Comparison of ENCODE assay signal across 8 cellular contexts in the genomic region with DNA sequence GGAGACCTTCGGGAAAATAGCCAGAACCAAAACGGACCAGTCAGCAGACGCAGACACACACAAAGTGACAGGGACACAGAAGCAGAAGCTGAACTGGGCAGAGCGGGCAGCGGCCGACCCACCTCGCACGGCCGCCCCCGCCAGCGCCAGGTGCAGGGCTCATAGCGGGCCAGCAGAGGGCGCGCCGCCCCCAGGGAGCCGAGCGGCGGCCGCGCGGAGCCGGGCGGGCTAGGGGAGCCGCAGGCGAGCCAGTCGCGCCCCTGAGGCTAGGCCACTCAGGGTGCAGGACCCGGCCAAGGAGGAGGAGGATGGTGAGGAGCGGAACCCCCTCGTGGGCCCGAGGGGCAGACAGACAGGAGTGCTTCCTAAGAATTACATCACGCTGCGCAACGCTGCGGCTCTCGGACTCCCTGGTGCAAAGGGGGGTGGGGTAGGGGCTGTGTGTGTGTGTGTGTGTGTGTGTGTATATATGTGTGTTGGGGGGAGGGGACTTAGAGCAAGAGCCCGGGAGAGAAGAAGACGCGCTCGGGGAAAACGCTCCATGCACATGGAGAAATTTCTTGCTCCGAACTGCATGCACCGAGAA. TPM values are rescaled to one million over a fixed set of nuclear protein-coding genes. Genes with fewer than 3 reads are reported as not detected.
DNase-seq lines count a peak whose midpoint lies in the region; ATAC-seq and TF ChIP-seq lines count a peak whose summit lies in the region.

No MANE protein-coding gene starts in this region.

- intact Hi-C loops in activated B cell treated with CpG ODN at 0.5 μM for 24 hours (cut with micrococcal nuclease) (loop anchor here (1.0 to 10.0 kb wide), 6 partner anchors 62 to 1068 kb away; no protein-coding TSS in a partner anchor), left colon (cut with DNase I, micrococcal nuclease) (loop anchor here (5.0 kb wide), 2 partner anchors 125 to 185 kb away; no protein-coding TSS in a partner anchor)

- POLR2A ChIA-PET in HEK293 (lab: Yijun Ruan, JAX) (interaction anchor here (0.6 to 2.1 kb wide), 12 partner anchors 10 to 957 kb away, joined by 3 to 19 read pairs (median 5); a partner anchor contains a TSS), activated B cell treated with CpG ODN at 0.5 μM for 24 hours (lab: Charles Lee) (no interaction called here)

- H3K27ac Mint-ChIP-seq in activated B cell treated with CpG ODN at 0.5 μM for 24 hours = no peak overlapping the region

- peaks cover 33% of the 10 kb centered on the region for H3K4me1 Mint-ChIP-seq in activated B cell treated with CpG ODN at 0.5 μM for 24 hours

- no peaks in the 10 kb centered on the region for H3K9me3 Mint-ChIP-seq in activated B cell treated with CpG ODN at 0.5 μM for 24 hours

- peak overlapping the region; percentile 74 for H3K4me3 Mint-ChIP-seq in activated B cell treated with CpG ODN at 0.5 μM for 24 hours

- no peaks in the 10 kb centered on the region for H3K9me3 ChIP-seq in HEK293 (ENCODE audit: control insufficient read depth, insufficient read depth, low read depth, low read length)

- ATAC-seq in activated B cell treated with CpG ODN at 0.5 μM for 24 hours (ENCODE audit: low read depth) = peak; percentile 81
- peak; percentile 76 for ATAC-seq in left colon
- ATAC-seq in GM19397 (IDR thresholded peaks at IDR 0.05; ENCODE audit: unreplicated experiment) = no peak

- CTCF ChIA-PET in HEK293 (lab: Yijun Ruan, JAX) = interaction anchor here (0.6 to 6.5 kb wide), 48 partner anchors 9 to 190 kb away, joined by 3 to 173 read pairs (median 4); no protein-coding TSS in a partner anchor
- CTCF ChIA-PET in activated B cell treated with CpG ODN at 0.5 μM for 24 hours (lab: Charles Lee) = interaction anchor here (1.1 to 3.9 kb wide), 4 partner anchors 123 to 194 kb away, joined by 3 to 26 read pairs (median 12); no protein-coding TSS in a partner anchor

- no peaks in the 10 kb centered on the region for H3K36me3 ChIP-seq in HEK293 (ENCODE audit: control insufficient read depth in 2 of 2, insufficient read depth in 1 of 2, low read length in 2 of 2)

- DNase-seq in ELR (ENCODE audit: low read depth) (peak; percentile 76), NCI-H128 (lab: John Stamatoyannopoulos, UW; ENCODE audit: unreplicated experiment) (peak; percentile 13), activated B cell treated with CpG ODN at 0.5 μM for 24 hours (peak; percentile 75), cerebellar cortex (ENCODE audit: low spot score) (peak; percentile 37), left colon (peak in 1 of 2 donors; percentile 53)
- DNase-seq in stimulated activated CD4-positive, alpha-beta T cell treated with anti-CD3 and anti-CD28 coated beads, Interleukin-1b, Interleukin-23, amount 100 ng/mL, for 24 hours (ENCODE audit: low read depth in 4 of 4, low spot score in 1 of 4) = peak in 3 of 4 experiments; percentile 47 to 60 (median 58)

- H3K27me3 Mint-ChIP-seq in activated B cell treated with CpG ODN at 0.5 μM for 24 hours = peaks cover 49% of the 10 kb centered on the region

- H3K27ac ChIP-seq in HEK293 (ENCODE audit: extremely low read depth, low read depth, low read length) = peak overlapping the region; percentile 63

- H3K4me1 ChIP-seq in HEK293 (ENCODE audit: control insufficient read depth, insufficient read depth, low read length) = peaks cover 12% of the 10 kb centered on the region

- TF ChIP-seq CTCF in HEK293 (tag by site-specific recombination; IDR thresholded peaks at IDR 0.05) (no peak; the same call in 1 of the 2 replicates), activated B cell treated with CpG ODN at 0.5 μM for 24 hours (IDR thresholded peaks at IDR 0.05) (no peak)

- no peaks in the 10 kb centered on the region for H3K36me3 Mint-ChIP-seq in activated B cell treated with CpG ODN at 0.5 μM for 24 hours (ENCODE audit: low read depth)

- peak overlapping the region; percentile 49 for H3K4me3 ChIP-seq in HEK293 (ENCODE audit: low read depth, low read length)

TF ChIP-seq in HEK293, 187 proteins besides CTCF, POLR2A, EP300 and RAD21 (continues in another document):
- TF ChIP-seq, protein P1, sequence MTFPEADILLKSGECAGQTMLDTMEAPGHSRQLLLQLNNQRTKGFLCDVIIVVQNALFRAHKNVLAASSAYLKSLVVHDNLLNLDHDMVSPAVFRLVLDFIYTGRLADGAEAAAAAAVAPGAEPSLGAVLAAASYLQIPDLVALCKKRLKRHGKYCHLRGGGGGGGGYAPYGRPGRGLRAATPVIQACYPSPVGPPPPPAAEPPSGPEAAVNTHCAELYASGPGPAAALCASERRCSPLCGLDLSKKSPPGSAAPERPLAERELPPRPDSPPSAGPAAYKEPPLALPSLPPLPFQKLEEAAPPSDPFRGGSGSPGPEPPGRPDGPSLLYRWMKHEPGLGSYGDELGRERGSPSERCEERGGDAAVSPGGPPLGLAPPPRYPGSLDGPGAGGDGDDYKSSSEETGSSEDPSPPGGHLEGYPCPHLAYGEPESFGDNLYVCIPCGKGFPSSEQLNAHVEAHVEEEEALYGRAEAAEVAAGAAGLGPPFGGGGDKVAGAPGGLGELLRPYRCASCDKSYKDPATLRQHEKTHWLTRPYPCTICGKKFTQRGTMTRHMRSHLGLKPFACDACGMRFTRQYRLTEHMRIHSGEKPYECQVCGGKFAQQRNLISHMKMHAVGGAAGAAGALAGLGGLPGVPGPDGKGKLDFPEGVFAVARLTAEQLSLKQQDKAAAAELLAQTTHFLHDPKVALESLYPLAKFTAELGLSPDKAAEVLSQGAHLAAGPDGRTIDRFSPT (tag by site-specific recombination; IDR thresholded peaks at IDR 0.05) = peak; percentile 76
- TF ChIP-seq, protein P2, sequence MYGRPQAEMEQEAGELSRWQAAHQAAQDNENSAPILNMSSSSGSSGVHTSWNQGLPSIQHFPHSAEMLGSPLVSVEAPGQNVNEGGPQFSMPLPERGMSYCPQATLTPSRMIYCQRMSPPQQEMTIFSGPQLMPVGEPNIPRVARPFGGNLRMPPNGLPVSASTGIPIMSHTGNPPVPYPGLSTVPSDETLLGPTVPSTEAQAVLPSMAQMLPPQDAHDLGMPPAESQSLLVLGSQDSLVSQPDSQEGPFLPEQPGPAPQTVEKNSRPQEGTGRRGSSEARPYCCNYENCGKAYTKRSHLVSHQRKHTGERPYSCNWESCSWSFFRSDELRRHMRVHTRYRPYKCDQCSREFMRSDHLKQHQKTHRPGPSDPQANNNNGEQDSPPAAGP (tag by site-specific recombination; IDR thresholded peaks at IDR 0.05) = 0 out of 2 replicates have a peak, but pooled peaks have one; percentile 53
- TF ChIP-seq ZNF184 (tag by site-specific recombination; IDR thresholded peaks at IDR 0.05) (no peak; the same call in 1 of the 2 replicates), ZNF549 (tag by site-specific recombination; IDR thresholded peaks at IDR 0.05) (no peak), ZNF596 (tag by site-specific recombination; IDR thresholded peaks at IDR 0.05) (0 out of 2 replicates have a peak, but pooled peaks have one; percentile 11), ZNF416 (tag by site-specific recombination; IDR thresholded peaks at IDR 0.05) (no peak), ZNF624 (tag by site-specific recombination; IDR thresholded peaks at IDR 0.05) (no peak), KLF1 (tag by site-specific recombination; IDR thresholded peaks at IDR 0.05) (peak; percentile 66), ZNF654 (tag by site-specific recombination; IDR thresholded peaks at IDR 0.05; ENCODE audit: low read depth) (peak; percentile 32), ZSCAN16 (tag by site-specific recombination; IDR thresholded peaks at IDR 0.05) (no peak), ZBTB8A (tag by site-specific recombination; IDR thresholded peaks at IDR 0.05) (peak; percentile 74), ZNF133 (tag by site-specific recombination; IDR thresholded peaks at IDR 0.05) (no peak)
- TF ChIP-seq, protein P3, sequence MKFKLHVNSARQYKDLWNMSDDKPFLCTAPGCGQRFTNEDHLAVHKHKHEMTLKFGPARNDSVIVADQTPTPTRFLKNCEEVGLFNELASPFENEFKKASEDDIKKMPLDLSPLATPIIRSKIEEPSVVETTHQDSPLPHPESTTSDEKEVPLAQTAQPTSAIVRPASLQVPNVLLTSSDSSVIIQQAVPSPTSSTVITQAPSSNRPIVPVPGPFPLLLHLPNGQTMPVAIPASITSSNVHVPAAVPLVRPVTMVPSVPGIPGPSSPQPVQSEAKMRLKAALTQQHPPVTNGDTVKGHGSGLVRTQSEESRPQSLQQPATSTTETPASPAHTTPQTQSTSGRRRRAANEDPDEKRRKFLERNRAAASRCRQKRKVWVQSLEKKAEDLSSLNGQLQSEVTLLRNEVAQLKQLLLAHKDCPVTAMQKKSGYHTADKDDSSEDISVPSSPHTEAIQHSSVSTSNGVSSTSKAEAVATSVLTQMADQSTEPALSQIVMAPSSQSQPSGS (tag by site-specific recombination; IDR thresholded peaks at IDR 0.05; ENCODE audit: low read depth) = no peak
- TF ChIP-seq, protein P4, sequence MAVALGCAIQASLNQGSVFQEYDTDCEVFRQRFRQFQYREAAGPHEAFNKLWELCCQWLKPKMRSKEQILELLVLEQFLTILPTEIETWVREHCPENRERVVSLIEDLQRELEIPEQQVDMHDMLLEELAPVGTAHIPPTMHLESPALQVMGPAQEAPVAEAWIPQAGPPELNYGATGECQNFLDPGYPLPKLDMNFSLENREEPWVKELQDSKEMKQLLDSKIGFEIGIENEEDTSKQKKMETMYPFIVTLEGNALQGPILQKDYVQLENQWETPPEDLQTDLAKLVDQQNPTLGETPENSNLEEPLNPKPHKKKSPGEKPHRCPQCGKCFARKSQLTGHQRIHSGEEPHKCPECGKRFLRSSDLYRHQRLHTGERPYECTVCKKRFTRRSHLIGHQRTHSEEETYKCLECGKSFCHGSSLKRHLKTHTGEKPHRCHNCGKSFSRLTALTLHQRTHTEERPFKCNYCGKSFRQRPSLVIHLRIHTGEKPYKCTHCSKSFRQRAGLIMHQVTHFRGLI (tag by site-specific recombination; IDR thresholded peaks at IDR 0.05) = 0 out of 2 replicates have a peak, but pooled peaks have one; percentile 24
- TF ChIP-seq, protein P5, sequence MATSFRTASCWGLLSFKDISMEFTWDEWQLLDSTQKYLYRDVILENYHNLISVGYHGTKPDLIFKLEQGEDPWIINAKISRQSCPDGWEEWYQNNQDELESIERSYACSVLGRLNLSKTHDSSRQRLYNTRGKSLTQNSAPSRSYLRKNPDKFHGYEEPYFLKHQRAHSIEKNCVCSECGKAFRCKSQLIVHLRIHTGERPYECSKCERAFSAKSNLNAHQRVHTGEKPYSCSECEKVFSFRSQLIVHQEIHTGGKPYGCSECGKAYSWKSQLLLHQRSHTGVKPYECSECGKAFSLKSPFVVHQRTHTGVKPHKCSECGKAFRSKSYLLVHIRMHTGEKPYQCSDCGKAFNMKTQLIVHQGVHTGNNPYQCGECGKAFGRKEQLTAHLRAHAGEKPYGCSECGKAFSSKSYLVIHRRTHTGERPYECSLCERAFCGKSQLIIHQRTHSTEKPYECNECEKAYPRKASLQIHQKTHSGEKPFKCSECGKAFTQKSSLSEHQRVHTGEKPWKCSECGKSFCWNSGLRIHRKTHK (tag by site-specific recombination; IDR thresholded peaks at IDR 0.05) = no peak

RNA-seq across cellular contexts. Expression of a gene that starts 0.9 kb away (rescaled TPM):
- not detected in 2 replicates for total RNA-seq in activated B cell treated with CpG ODN at 0.5 μM for 24 hours
- total RNA-seq in left colon = under 1 TPM in 1 of 2 donors, not detected in 1; 0.22 TPM
